ENCODE assay signal across 1 cellular context in genomic region chr1:3320246-3321152, GRCh38.
TF ChIP-seq lines count a peak whose summit lies in the region.

No MANE protein-coding gene starts in this region.

TF ChIP-seq in HepG2, 621 proteins besides CTCF, POLR2A, EP300 and RAD21 (continued from another document and continues in another):
- TF ChIP-seq, protein P1, sequence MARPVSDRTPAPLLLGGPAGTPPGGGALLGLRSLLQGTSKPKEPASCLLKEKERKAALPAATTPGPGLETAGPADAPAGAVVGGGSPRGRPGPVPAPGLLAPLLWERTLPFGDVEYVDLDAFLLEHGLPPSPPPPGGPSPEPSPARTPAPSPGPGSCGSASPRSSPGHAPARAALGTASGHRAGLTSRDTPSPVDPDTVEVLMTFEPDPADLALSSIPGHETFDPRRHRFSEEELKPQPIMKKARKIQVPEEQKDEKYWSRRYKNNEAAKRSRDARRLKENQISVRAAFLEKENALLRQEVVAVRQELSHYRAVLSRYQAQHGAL (CRISPR knock-in tag; IDR thresholded peaks at IDR 0.05; ENCODE audit: not compliant biosample characterization): no peak
- TF ChIP-seq ELF1 (CRISPR knock-in tag; IDR thresholded peaks at IDR 0.05) (peak; percentile 81; the same call in 1 of the 2 replicates), ZMAT3 (CRISPR knock-in tag; conservative IDR thresholded peaks at IDR 0.05) (peak; percentile 97), FOXC1 (CRISPR knock-in tag; IDR thresholded peaks at IDR 0.05; ENCODE audit: borderline replicate concordance) (peak; percentile 74; the same call in 1 of the 2 replicates), ZNF430 (CRISPR knock-in tag; IDR thresholded peaks at IDR 0.05) (peak; percentile 89; the same call in 1 of the 2 replicates), MEIS1 (CRISPR knock-in tag; IDR thresholded peaks at IDR 0.05; ENCODE audit: borderline replicate concordance) (peak; percentile 96; the same call in 1 of the 2 replicates), ZNF350 (CRISPR knock-in tag; IDR thresholded peaks at IDR 0.05; ENCODE audit: borderline replicate concordance, low read depth) (peak; percentile 98), ZMYM4 (CRISPR knock-in tag; IDR thresholded peaks at IDR 0.05) (peak; percentile 67), KLF13 (CRISPR knock-in tag; IDR thresholded peaks at IDR 0.05) (no peak), ZNF768 (CRISPR knock-in tag; IDR thresholded peaks at IDR 0.05) (peak; percentile 59), FOSL2 (CRISPR knock-in tag; IDR thresholded peaks at IDR 0.05) (peak; percentile 100), HOMEZ (CRISPR knock-in tag; IDR thresholded peaks at IDR 0.05; ENCODE audit: low read depth) (peak; percentile 75), RORA (CRISPR knock-in tag; IDR thresholded peaks at IDR 0.05) (no peak), ZNF75D (CRISPR knock-in tag; IDR thresholded peaks at IDR 0.05; ENCODE audit: borderline replicate concordance) (no peak), CHCHD3 (CRISPR knock-in tag; IDR thresholded peaks at IDR 0.05) (peak; percentile 70; the same call in 1 of the 2 replicates), GZF1 (CRISPR knock-in tag; IDR thresholded peaks at IDR 0.05) (no peak; the same call in 1 of the 2 replicates), ZNF678 (CRISPR knock-in tag; IDR thresholded peaks at IDR 0.05) (no peak), CCDC6 (CRISPR knock-in tag; IDR thresholded peaks at IDR 0.05) (0 out of 2 replicates have a peak, but pooled peaks have one; percentile 35), TBP (CRISPR knock-in tag; IDR thresholded peaks at IDR 0.05) (no peak), ZNF691 (CRISPR knock-in tag; IDR thresholded peaks at IDR 0.05; ENCODE audit: borderline replicate concordance, low read depth) (peak; percentile 94), MEF2D (CRISPR knock-in tag; IDR thresholded peaks at IDR 0.05) (peak; percentile 99), HNRNPL (IDR thresholded peaks at IDR 0.05; ENCODE audit: low read depth, low read length) (peak; percentile 91), ZNF724P (CRISPR knock-in tag; IDR thresholded peaks at IDR 0.05; ENCODE audit: borderline replicate concordance) (peak; percentile 69), KDM2A (CRISPR knock-in tag; IDR thresholded peaks at IDR 0.05; ENCODE audit: borderline replicate concordance, low read depth) (peak; percentile 82; the same call in 1 of the 2 replicates), DZIP1 (CRISPR knock-in tag; IDR thresholded peaks at IDR 0.05) (0 out of 2 replicates have a peak, but pooled peaks have one; percentile 25), ZSCAN22 (CRISPR knock-in tag; IDR thresholded peaks at IDR 0.05) (0 out of 2 replicates have a peak, but pooled peaks have one; percentile 12), ZNF329 (CRISPR knock-in tag; IDR thresholded peaks at IDR 0.05; ENCODE audit: low read depth) (no peak), HNRNPLL (IDR thresholded peaks at IDR 0.05; ENCODE audit: low read depth, low read length, poor library complexity, severe bottlenecking) (peak; percentile 45), NFE2L2 (IDR thresholded peaks at IDR 0.05; ENCODE audit: low read length) (no peak), GATAD2A (CRISPR knock-in tag; IDR thresholded peaks at IDR 0.05) (peak; percentile 99), NR2F1 (CRISPR knock-in tag; IDR thresholded peaks at IDR 0.05) (peak; percentile 96 to 98), ZSCAN30 (CRISPR knock-in tag; IDR thresholded peaks at IDR 0.05) (peak; percentile 74; the same call in 1 of the 2 replicates), ERF (CRISPR knock-in tag; IDR thresholded peaks at IDR 0.05) (peak; percentile 98), NFYC (CRISPR knock-in tag; IDR thresholded peaks at IDR 0.05) (peak; percentile 41; the same call in 1 of the 2 replicates), GPN1 (CRISPR knock-in tag; IDR thresholded peaks at IDR 0.05; ENCODE audit: borderline replicate concordance) (0 out of 2 replicates have a peak, but pooled peaks have one; percentile 25), ZNF839 (CRISPR knock-in tag; IDR thresholded peaks at IDR 0.05; ENCODE audit: borderline replicate concordance) (0 out of 2 replicates have a peak, but pooled peaks have one; percentile 72), ZBTB44 (CRISPR knock-in tag; IDR thresholded peaks at IDR 0.05) (0 out of 2 replicates have a peak, but pooled peaks have one; percentile 16)
- TF ChIP-seq, protein P2, sequence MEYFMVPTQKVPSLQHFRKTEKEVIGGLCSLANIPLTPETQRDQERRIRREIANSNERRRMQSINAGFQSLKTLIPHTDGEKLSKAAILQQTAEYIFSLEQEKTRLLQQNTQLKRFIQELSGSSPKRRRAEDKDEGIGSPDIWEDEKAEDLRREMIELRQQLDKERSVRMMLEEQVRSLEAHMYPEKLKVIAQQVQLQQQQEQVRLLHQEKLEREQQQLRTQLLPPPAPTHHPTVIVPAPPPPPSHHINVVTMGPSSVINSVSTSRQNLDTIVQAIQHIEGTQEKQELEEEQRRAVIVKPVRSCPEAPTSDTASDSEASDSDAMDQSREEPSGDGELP (IDR thresholded peaks at IDR 0.05; ENCODE audit: borderline replicate concordance, low read depth): peak; percentile 99
- TF ChIP-seq, protein P3, sequence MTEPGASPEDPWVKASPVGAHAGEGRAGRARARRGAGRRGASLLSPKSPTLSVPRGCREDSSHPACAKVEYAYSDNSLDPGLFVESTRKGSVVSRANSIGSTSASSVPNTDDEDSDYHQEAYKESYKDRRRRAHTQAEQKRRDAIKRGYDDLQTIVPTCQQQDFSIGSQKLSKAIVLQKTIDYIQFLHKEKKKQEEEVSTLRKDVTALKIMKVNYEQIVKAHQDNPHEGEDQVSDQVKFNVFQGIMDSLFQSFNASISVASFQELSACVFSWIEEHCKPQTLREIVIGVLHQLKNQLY (CRISPR knock-in tag; IDR thresholded peaks at IDR 0.05): peak; percentile 93
- TF ChIP-seq, protein P4, sequence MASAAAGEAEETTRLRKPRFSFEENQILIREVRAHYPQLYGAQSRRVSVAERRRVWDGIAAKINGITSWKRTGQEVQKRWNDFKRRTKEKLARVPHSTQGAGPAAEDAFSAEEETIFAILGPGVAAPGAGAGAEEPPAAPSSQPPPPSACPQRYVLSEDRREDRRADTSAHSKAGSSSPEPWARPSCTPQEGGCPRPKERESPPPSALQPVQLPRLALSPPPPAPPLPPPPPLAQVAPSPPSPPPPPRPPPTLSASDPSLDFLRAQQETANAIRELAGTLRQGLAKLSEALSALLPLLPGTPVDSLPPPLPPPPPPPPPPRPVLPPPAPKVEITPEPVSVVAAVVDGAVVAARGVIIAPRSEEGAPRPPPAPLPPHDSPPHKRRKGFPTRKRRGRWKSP (CRISPR knock-in tag; IDR thresholded peaks at IDR 0.05): no peak
- TF ChIP-seq, protein P5, sequence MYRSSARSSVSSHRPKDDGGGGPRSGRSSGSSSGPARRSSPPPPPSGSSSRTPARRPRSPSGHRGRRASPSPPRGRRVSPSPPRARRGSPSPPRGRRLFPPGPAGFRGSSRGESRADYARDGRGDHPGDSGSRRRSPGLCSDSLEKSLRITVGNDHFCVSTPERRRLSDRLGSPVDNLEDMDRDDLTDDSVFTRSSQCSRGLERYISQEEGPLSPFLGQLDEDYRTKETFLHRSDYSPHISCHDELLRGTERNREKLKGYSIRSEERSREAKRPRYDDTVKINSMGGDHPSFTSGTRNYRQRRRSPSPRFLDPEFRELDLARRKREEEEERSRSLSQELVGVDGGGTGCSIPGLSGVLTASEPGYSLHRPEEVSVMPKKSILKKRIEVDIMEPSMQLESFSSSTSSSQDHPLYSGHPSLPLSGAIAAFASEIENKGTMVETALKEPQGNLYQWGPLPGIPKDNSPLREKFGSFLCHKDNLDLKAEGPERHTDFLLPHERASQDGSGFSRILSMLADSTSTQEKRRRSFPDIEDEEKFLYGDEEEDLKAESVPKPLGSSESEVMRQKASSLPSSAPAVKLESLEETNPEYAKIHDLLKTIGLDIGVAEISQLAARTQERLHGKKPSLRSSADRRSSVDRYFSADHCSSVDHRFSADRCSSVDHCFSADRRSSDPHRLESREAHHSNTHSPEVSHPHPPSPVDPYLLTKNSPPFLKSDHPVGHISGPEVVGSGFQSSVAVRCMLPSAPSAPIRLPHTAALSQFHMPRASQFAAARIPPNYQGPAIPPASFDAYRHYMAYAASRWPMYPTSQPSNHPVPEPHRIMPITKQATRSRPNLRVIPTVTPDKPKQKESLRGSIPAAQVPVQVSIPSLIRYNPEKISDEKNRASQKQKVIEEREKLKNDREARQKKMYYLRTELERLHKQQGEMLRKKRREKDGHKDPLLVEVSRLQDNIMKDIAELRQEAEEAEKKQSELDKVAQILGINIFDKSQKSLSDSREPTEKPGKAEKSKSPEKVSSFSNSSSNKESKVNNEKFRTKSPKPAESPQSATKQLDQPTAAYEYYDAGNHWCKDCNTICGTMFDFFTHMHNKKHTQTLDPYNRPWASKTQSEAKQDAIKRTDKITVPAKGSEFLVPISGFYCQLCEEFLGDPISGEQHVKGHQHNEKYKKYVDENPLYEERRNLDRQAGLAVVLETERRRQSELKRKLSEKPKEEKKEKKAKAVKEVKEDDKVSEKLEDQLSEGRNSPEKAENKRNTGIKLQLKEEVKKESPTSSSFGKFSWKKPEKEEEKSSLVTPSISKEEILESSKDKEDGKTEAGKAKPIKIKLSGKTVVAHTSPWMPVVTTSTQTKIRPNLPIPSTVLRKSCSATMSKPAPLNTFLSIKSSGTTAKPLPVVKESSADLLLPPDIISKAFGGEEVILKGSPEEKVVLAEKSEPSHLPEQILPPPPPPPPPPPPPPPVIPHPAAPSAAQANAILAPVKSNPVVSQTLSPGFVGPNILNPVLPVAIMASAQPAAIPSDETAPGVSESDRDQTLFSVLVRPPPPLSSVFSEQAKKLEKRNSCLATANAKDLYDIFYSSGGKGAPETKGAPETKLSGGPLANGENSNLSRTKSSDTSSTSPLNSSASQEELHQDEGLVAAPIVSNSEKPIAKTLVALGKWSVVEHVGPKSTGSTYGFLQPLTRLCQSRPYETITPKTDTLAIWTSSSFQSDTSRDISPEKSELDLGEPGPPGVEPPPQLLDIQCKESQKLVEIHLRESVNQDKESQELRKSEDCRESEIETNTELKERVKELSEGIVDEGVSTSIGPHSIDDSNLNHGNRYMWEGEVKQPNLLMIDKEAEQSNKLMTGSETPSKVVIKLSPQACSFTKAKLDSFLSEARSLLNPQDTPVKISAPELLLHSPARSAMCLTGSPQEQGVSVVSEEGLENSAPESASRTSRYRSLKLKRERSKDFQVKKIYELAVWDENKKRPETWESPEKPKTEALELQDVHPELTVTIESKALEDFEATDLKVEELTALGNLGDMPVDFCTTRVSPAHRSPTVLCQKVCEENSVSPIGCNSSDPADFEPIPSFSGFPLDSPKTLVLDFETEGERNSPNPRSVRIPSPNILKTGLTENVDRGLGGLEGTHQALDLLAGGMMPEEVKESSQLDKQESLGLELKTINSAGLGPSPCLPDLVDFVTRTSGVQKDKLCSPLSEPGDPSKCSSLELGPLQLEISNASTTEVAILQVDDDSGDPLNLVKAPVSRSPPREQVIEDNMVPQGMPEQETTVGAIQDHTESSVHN (CRISPR knock-in tag; IDR thresholded peaks at IDR 0.05): peak; percentile 86; the same call in 1 of the 2 replicates
- TF ChIP-seq, protein P6, sequence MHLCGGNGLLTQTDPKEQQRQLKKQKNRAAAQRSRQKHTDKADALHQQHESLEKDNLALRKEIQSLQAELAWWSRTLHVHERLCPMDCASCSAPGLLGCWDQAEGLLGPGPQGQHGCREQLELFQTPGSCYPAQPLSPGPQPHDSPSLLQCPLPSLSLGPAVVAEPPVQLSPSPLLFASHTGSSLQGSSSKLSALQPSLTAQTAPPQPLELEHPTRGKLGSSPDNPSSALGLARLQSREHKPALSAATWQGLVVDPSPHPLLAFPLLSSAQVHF (CRISPR knock-in tag; IDR thresholded peaks at IDR 0.05): no peak
- TF ChIP-seq, protein P7, sequence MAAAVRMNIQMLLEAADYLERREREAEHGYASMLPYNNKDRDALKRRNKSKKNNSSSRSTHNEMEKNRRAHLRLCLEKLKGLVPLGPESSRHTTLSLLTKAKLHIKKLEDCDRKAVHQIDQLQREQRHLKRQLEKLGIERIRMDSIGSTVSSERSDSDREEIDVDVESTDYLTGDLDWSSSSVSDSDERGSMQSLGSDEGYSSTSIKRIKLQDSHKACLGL (CRISPR knock-in tag; IDR thresholded peaks at IDR 0.05): no peak
